ENCODE assay signal across 8 cellular contexts in genomic region chr4:706083-706633, GRCh38. TPM values are rescaled to one million over a fixed set of nuclear protein-coding genes. Genes with fewer than 3 reads are reported as not detected.
A peak's percentile ranks its signal among the peaks of the same experiment; 100 is the strongest.
DNase-seq lines count a peak whose midpoint lies in the region; ATAC-seq and TF ChIP-seq lines count a peak whose summit lies in the region.
"Not testable (repeated sequence)": the region's sequence is repeated elsewhere in the genome, so short reads cannot be mapped to it uniquely, and the experiment has no call there.

No MANE protein-coding gene starts in this region.

- intact Hi-C loops in activated CD4-positive, alpha-beta T cell treated with anti-CD3 and anti-CD28 coated beads, Interleukin-2, amount 10 ng/mL, durations not matched to agents 24 days and 14 days (cut with micrococcal nuclease); gastrocnemius medialis (cut with DNase I; ENCODE audit: low total_unique reads); vagina (cut with DNase I): not testable (repeated sequence)

- peak overlapping the region; percentile 98 for H3K4me3 ChIP-seq in DOHH2 (ENCODE audit: low read length)
- peak overlapping the region; percentile 51 for H3K4me3 ChIP-seq in KMS-11 (IDR thresholded peaks at IDR 0.05; ENCODE audit: insufficient read depth, low read depth, low read length)
- H3K4me3 ChIP-seq in cardiac fibroblast (replicated peaks in 1 of 2; ENCODE audit: low read depth in 2 of 2, low read length in 2 of 2), result peak overlapping the region; percentile 83 to 97
- H3K4me3 ChIP-seq in gastroesophageal sphincter, result peak overlapping the region; percentile 96 to 99
- peak overlapping the region; percentile 88 for H3K4me3 ChIP-seq in mesendoderm (ENCODE audit: low read length)
- peak overlapping the region; percentile 79 to 97 (median 87) for H3K4me3 ChIP-seq in gastrocnemius medialis
- peak overlapping the region; percentile 81 to 98 for H3K4me3 ChIP-seq in vagina

- not testable (repeated sequence) for H3K27me3 Mint-ChIP-seq in activated CD4-positive, alpha-beta T cell treated with anti-CD3 and anti-CD28 coated beads, Interleukin-2, amount 10 ng/mL, durations not matched to agents 24 days and 14 days

- H3K4me1 Mint-ChIP-seq in activated CD4-positive, alpha-beta T cell treated with anti-CD3 and anti-CD28 coated beads, Interleukin-2, amount 10 ng/mL, durations not matched to agents 24 days and 14 days, result peaks cover 14% of the 10 kb centered on the region

- in situ Hi-C loops in gastrocnemius medialis (cut with MboI; ENCODE audit: low sequenced_read_pairs in 4 of 4), result not testable (repeated sequence)

- H3K9me3 Mint-ChIP-seq in activated CD4-positive, alpha-beta T cell treated with anti-CD3 and anti-CD28 coated beads, Interleukin-2, amount 10 ng/mL, durations not matched to agents 24 days and 14 days, result not testable (repeated sequence)

- not testable (repeated sequence) for TF ChIP-seq POLR2A in gastroesophageal sphincter (IDR thresholded peaks at IDR 0.05); gastrocnemius medialis (IDR thresholded peaks at IDR 0.05); vagina (IDR thresholded peaks at IDR 0.05)

- peaks cover 33% of the 10 kb centered on the region for H3K36me3 ChIP-seq in DOHH2 (ENCODE audit: control insufficient read depth, low read length)
- not testable (repeated sequence) for H3K36me3 ChIP-seq in KMS-11 (ENCODE audit: insufficient read depth); gastroesophageal sphincter; mesendoderm (ENCODE audit: control insufficient read depth, insufficient read depth, low read length); gastrocnemius medialis; vagina

- peak overlapping the region; percentile 65 for H2AK5ac ChIP-seq in mesendoderm (ENCODE audit: low read length)

- H3K36me3 Mint-ChIP-seq in activated CD4-positive, alpha-beta T cell treated with anti-CD3 and anti-CD28 coated beads, Interleukin-2, amount 10 ng/mL, durations not matched to agents 24 days and 14 days (ENCODE audit: low read depth), result not testable (repeated sequence)

- H4K5ac ChIP-seq in mesendoderm (ENCODE audit: low read length), result not testable (repeated sequence)

- H3K18ac ChIP-seq in mesendoderm (ENCODE audit: low read length), result peak overlapping the region; percentile 72

- H4K20me1 ChIP-seq in DOHH2 (ENCODE audit: control insufficient read depth, insufficient read depth, low read depth, low read length), result peaks cover 10% of the 10 kb centered on the region; the same call in 1 of the 2 replicates
- not testable (repeated sequence) for H4K20me1 ChIP-seq in KMS-11 (ENCODE audit: insufficient read depth)

- ATAC-seq in gastroesophageal sphincter, result not testable (repeated sequence)
- ATAC-seq in gastrocnemius medialis, result peak in 1 of 2 donors; percentile 2

- H3K4ac ChIP-seq in mesendoderm (ENCODE audit: low read depth, low read length), result peak overlapping the region; percentile 95

- not testable (repeated sequence) for TF ChIP-seq EP300 in gastroesophageal sphincter (IDR thresholded peaks at IDR 0.05)

- H3K79me1 ChIP-seq in mesendoderm (ENCODE audit: low read length), result peaks cover 24% of the 10 kb centered on the region

- H3K9me3 ChIP-seq in DOHH2 (ENCODE audit: control insufficient read depth, insufficient read depth, low read length); gastroesophageal sphincter; gastrocnemius medialis; vagina: not testable (repeated sequence)

- peaks cover 56% of the 10 kb centered on the region for H3K79me2 ChIP-seq in DOHH2 (ENCODE audit: control insufficient read depth, low read length)
- not testable (repeated sequence) for H3K79me2 ChIP-seq in KMS-11 (ENCODE audit: insufficient read depth, low read depth)
- H3K79me2 ChIP-seq in mesendoderm (ENCODE audit: control insufficient read depth, insufficient read depth, low read length), result peaks cover 42% of the 10 kb centered on the region

- not testable (repeated sequence) for H2BK15ac ChIP-seq in mesendoderm (replicated peaks; ENCODE audit: low read depth)

- peak overlapping the region; percentile 81 for H3K4me2 ChIP-seq in DOHH2 (ENCODE audit: low read length)
- H3K4me2 ChIP-seq in KMS-11, result peak overlapping the region; percentile 36; the same call in 1 of the 2 replicates
- peak overlapping the region; percentile 52 for H3K4me2 ChIP-seq in mesendoderm (ENCODE audit: low read length)

- peak overlapping the region; percentile 91 for H3K4me3 Mint-ChIP-seq in activated CD4-positive, alpha-beta T cell treated with anti-CD3 and anti-CD28 coated beads, Interleukin-2, amount 10 ng/mL, durations not matched to agents 24 days and 14 days

- H3K27me3 ChIP-seq in DOHH2 (ENCODE audit: control insufficient read depth, low read length); KMS-11 (ENCODE audit: insufficient read depth, low read depth); gastroesophageal sphincter; mesendoderm (ENCODE audit: insufficient read depth, low read length, poor library complexity); gastrocnemius medialis; vagina: not testable (repeated sequence)

- 5% methylated on average over 4 of the region's 21 CpGs; no CpG with 5 or more reads in 1 of the 2 donors for WGBS in gastroesophageal sphincter (ENCODE audit: low coverage in 1 of 2), 2 donors
- WGBS in mesendoderm (ENCODE audit: extremely low coverage, insufficient coverage, low lambda C conversion rate), result no CpG with 5 or more reads among the region's 21 CpGs

- not testable (repeated sequence) for H3F3A ChIP-seq in DOHH2 (ENCODE audit: control insufficient read depth, insufficient read depth)

- H2AFZ ChIP-seq in KMS-11 (ENCODE audit: low read depth), result peak overlapping the region; percentile 71

- not testable (repeated sequence) for DNase-seq in activated CD4-positive, alpha-beta T cell treated with anti-CD3 and anti-CD28 coated beads, Interleukin-2, amount 10 ng/mL, durations not matched to agents 24 days and 14 days; cardiac fibroblast (ENCODE audit: low read depth in 2 of 2); mesendoderm; gastrocnemius medialis; vagina (ENCODE audit: extremely low spot score in 2 of 2)

- peak overlapping the region; percentile 84 for H4K8ac ChIP-seq in mesendoderm (ENCODE audit: low read depth, low read length)

- H3K23ac ChIP-seq in mesendoderm (ENCODE audit: low read length), result peak overlapping the region; percentile 89

- not testable (repeated sequence) for H2BK120ac ChIP-seq in mesendoderm (ENCODE audit: low read depth, low read length)

- peak overlapping the region; percentile 96 for H3K56ac ChIP-seq in mesendoderm (ENCODE audit: low read length)

- H3K27ac ChIP-seq in DOHH2 (ENCODE audit: low read depth, low read length) (peak overlapping the region; percentile 62), KMS-11 (peak overlapping the region; percentile 32; the same call in 1 of the 2 replicates), gastroesophageal sphincter (peak overlapping the region; percentile 49 to 93 (median 80)), mesendoderm (ENCODE audit: low read depth, low read length) (peak overlapping the region; percentile 49), gastrocnemius medialis (peak overlapping the region; percentile 67 to 92 (median 84)), vagina (peak overlapping the region; percentile 90)

- H3K9me2 ChIP-seq in DOHH2 (replicated peaks; ENCODE audit: control insufficient read depth, low read length), result not testable (repeated sequence)

- TF ChIP-seq CTCF in DOHH2 (IDR thresholded peaks at IDR 0.05; ENCODE audit: low read depth, low read length, poor library complexity, severe bottlenecking); KMS-11 (conservative IDR thresholded peaks at IDR 0.05; ENCODE audit: low read depth, low read length); cardiac fibroblast (IDR thresholded peaks at IDR 0.05; ENCODE audit: low read depth, low read length); gastroesophageal sphincter (IDR thresholded peaks at IDR 0.05); gastrocnemius medialis (IDR thresholded peaks at IDR 0.05 in 4 of 5, conservative IDR thresholded peaks at IDR 0.05 in 1 of 5); vagina (IDR thresholded peaks at IDR 0.05): not testable (repeated sequence)

- H3K9ac ChIP-seq in KMS-11 (peak overlapping the region; percentile 95), mesendoderm (ENCODE audit: low read length) (peak overlapping the region; percentile 99)

- H3K4me1 ChIP-seq in DOHH2 (ENCODE audit: control insufficient read depth, low read length) (peaks cover 18% of the 10 kb centered on the region), gastroesophageal sphincter (peaks cover 9 to 51% (median 15%) of the 10 kb centered on the region in 3 donors), gastrocnemius medialis (peaks cover 21 to 28% of the 10 kb centered on the region in 2 donors), vagina (peaks cover 41% of the 10 kb centered on the region)
- not testable (repeated sequence) for H3K4me1 ChIP-seq in KMS-11 (ENCODE audit: low read depth, poor library complexity, severe bottlenecking); mesendoderm (ENCODE audit: control insufficient read depth, low read depth, low read length)

- peak overlapping the region; percentile 59 for H2BK5ac ChIP-seq in mesendoderm (ENCODE audit: low read length)

- H3K27ac Mint-ChIP-seq in activated CD4-positive, alpha-beta T cell treated with anti-CD3 and anti-CD28 coated beads, Interleukin-2, amount 10 ng/mL, durations not matched to agents 24 days and 14 days, result not testable (repeated sequence)

RNA-seq across cellular contexts. Expression of gene PCGF3, which starts 0.5 kb away (rescaled TPM):
- total RNA-seq in activated CD4-positive, alpha-beta T cell treated with anti-CD3 and anti-CD28 coated beads, Interleukin-2, amount 10 ng/mL, durations not matched to agents 24 days and 14 days, result 32.1 and 34.5 TPM in 2 replicates
- total RNA-seq in gastroesophageal sphincter (10 to 100 TPM; 24.4 to 46.5 (median 40.7) TPM), gastrocnemius medialis (10 to 100 TPM; 14.5 to 31.9 (median 21.6) TPM), vagina (64.8 TPM)
- polyA plus RNA-seq in mesendoderm (2013, experiment 1 of 2), result 30.3 TPM
- polyA plus RNA-seq in mesendoderm (2013, experiment 2 of 2), result 31.4 TPM

RNA-seq across cellular contexts. Expression of gene SLC49A3, which starts 17.2 kb away (rescaled TPM):
- 0.40 and 0.72 TPM in 2 replicates for total RNA-seq in activated CD4-positive, alpha-beta T cell treated with anti-CD3 and anti-CD28 coated beads, Interleukin-2, amount 10 ng/mL, durations not matched to agents 24 days and 14 days
- total RNA-seq in gastroesophageal sphincter (1 to 10 TPM; 5.2 to 8.7 (median 7.8) TPM), gastrocnemius medialis (1 to 10 TPM; 1.3 to 3.4 (median 2.2) TPM), vagina (11.0 TPM)
- 0.91 TPM for polyA plus RNA-seq in mesendoderm (2013, experiment 1 of 2)
- polyA plus RNA-seq in mesendoderm (2013, experiment 2 of 2), result 0.84 TPM

RNA-seq across cellular contexts. Expression of gene MYL5, which starts 31.8 kb away (rescaled TPM):
- 23.4 and 24.7 TPM in 2 replicates for total RNA-seq in activated CD4-positive, alpha-beta T cell treated with anti-CD3 and anti-CD28 coated beads, Interleukin-2, amount 10 ng/mL, durations not matched to agents 24 days and 14 days
- total RNA-seq in gastroesophageal sphincter, result 10 to 100 TPM in 1 of 4 donors, 1 to 10 TPM in 3; 1.5 to 12.6 (median 3.8) TPM
- 4.5 TPM for polyA plus RNA-seq in mesendoderm (2013, experiment 1 of 2)
- 4.6 TPM for polyA plus RNA-seq in mesendoderm (2013, experiment 2 of 2)
- total RNA-seq in gastrocnemius medialis, result 10 to 100 TPM in 1 of 4 donors, 1 to 10 TPM in 3; 1.3 to 20.3 (median 3.6) TPM
- total RNA-seq in vagina, result 3.4 TPM

RNA-seq across cellular contexts. Expression of gene ATP5ME, which starts 32.1 kb away (rescaled TPM):
- 232 TPM in 2 replicates for total RNA-seq in activated CD4-positive, alpha-beta T cell treated with anti-CD3 and anti-CD28 coated beads, Interleukin-2, amount 10 ng/mL, durations not matched to agents 24 days and 14 days
- total RNA-seq in gastroesophageal sphincter (100 to 1,000 TPM in 3 of 4 donors, 10 to 100 TPM in 1; 56.9 to 116 (median 106) TPM), gastrocnemius medialis (100 to 1,000 TPM in 1 of 4 donors, 10 to 100 TPM in 3; 24.7 to 172 (median 91.5) TPM), vagina (181 TPM)
- polyA plus RNA-seq in mesendoderm (2013, experiment 1 of 2), result 1,265 TPM
- polyA plus RNA-seq in mesendoderm (2013, experiment 2 of 2), result 1,279 TPM

Comparison
In these comparisons a context has a peak if more than half of its experiments do, and no peak if none do; other contexts are left out.
1. H3K27ac ChIP-seq: peak in every context shown above with its lines; median percentile 90 in vagina; 84 in gastrocnemius medialis; 80 in gastroesophageal sphincter; 62 in DOHH2; 49 in mesendoderm; 32 in KMS-11.